ENCODE assay signal across 8 cellular contexts in genomic region chr20:13819885-13820645, GRCh38. TPM values are rescaled to one million over a fixed set of nuclear protein-coding genes. Genes with fewer than 3 reads are reported as not detected.
DNase-seq lines count a peak whose midpoint lies in the region; ATAC-seq and TF ChIP-seq lines count a peak whose summit lies in the region.

No MANE protein-coding gene starts in this region.

- H3K27ac Mint-ChIP-seq in activated CD8-positive, alpha-beta T cell treated with anti-CD3 and anti-CD28 coated beads, Interleukin-2, amount 10 ng/mL, durations not matched to agents 7 days and 5 days, result no peak overlapping the region
- no peak overlapping the region for H3K27ac Mint-ChIP-seq in glutamatergic neuron (ENCODE audit: unreplicated experiment)

- H3K4me3 Mint-ChIP-seq in activated CD8-positive, alpha-beta T cell treated with anti-CD3 and anti-CD28 coated beads, Interleukin-2, amount 10 ng/mL, durations not matched to agents 7 days and 5 days, result no peak overlapping the region
- no peak overlapping the region for H3K4me3 Mint-ChIP-seq in glutamatergic neuron (ENCODE audit: unreplicated experiment)

- peaks cover 28% of the 10 kb centered on the region for H3K36me3 Mint-ChIP-seq in activated CD8-positive, alpha-beta T cell treated with anti-CD3 and anti-CD28 coated beads, Interleukin-2, amount 10 ng/mL, durations not matched to agents 7 days and 5 days (ENCODE audit: low read depth)
- H3K36me3 Mint-ChIP-seq in glutamatergic neuron (ENCODE audit: unreplicated experiment), result no peaks in the 10 kb centered on the region

- no peak overlapping the region for H3K4me3 ChIP-seq in retinal pigment epithelial cell (ENCODE audit: low read length)

- H3K27me3 Mint-ChIP-seq in activated CD8-positive, alpha-beta T cell treated with anti-CD3 and anti-CD28 coated beads, Interleukin-2, amount 10 ng/mL, durations not matched to agents 7 days and 5 days (ENCODE audit: low read depth), result no peaks in the 10 kb centered on the region
- H3K27me3 Mint-ChIP-seq in glutamatergic neuron (ENCODE audit: unreplicated experiment), result peaks cover 2% of the 10 kb centered on the region

- no peaks in the 10 kb centered on the region for H3K4me1 Mint-ChIP-seq in activated CD8-positive, alpha-beta T cell treated with anti-CD3 and anti-CD28 coated beads, Interleukin-2, amount 10 ng/mL, durations not matched to agents 7 days and 5 days (ENCODE audit: low read depth)
- peaks cover 2% of the 10 kb centered on the region for H3K4me1 Mint-ChIP-seq in glutamatergic neuron (ENCODE audit: low read depth, unreplicated experiment)

- CTCF ChIA-PET in activated CD8-positive, alpha-beta T cell treated with anti-CD3 and anti-CD28 coated beads, Interleukin-2, amount 10 ng/mL, durations not matched to agents 7 days and 5 days (lab: Charles Lee), result interaction anchor here (0.7 to 2.9 kb wide), 15 partner anchors 9 to 241 kb away, joined by 3 to 11 read pairs (median 4); partner anchors contain the start of gene NDUFAF5

- peak; percentile 18 for DNase-seq in Daoy (ENCODE audit: low read depth)
- peak; percentile 59 for DNase-seq in NCI-H345 treated with DMSO at 0.1 percent for 48 hours (lab: John Stamatoyannopoulos, UW; ENCODE audit: unreplicated experiment)
- DNase-seq in activated CD8-positive, alpha-beta T cell treated with anti-CD3 and anti-CD28 coated beads, Interleukin-2, amount 10 ng/mL, durations not matched to agents 7 days and 5 days, result peak; percentile 22
- peak; percentile 19 for DNase-seq in glutamatergic neuron
- DNase-seq in retinal pigment epithelial cell (ENCODE audit: low read depth), result peak; percentile 24
- no peak for DNase-seq in effector CD8-positive, alpha-beta T cell (lab: John Stamatoyannopoulos, UW)

- TF ChIP-seq CTCF in glutamatergic neuron (IDR thresholded peaks at IDR 0.05; ENCODE audit: partially characterized antibody, unreplicated experiment) (peak; percentile 88), retinal pigment epithelial cell (conservative IDR thresholded peaks at IDR 0.05; ENCODE audit: low read depth, low read length) (peak; percentile 49)

- H3K9me3 Mint-ChIP-seq in activated CD8-positive, alpha-beta T cell treated with anti-CD3 and anti-CD28 coated beads, Interleukin-2, amount 10 ng/mL, durations not matched to agents 7 days and 5 days (ENCODE audit: insufficient read depth), result no peaks in the 10 kb centered on the region
- H3K9me3 Mint-ChIP-seq in glutamatergic neuron (ENCODE audit: unreplicated experiment), result no peaks in the 10 kb centered on the region

- ATAC-seq in GM19452 (IDR thresholded peaks at IDR 0.05; ENCODE audit: unreplicated experiment) (peak; percentile 80), HG03432 (IDR thresholded peaks at IDR 0.05; ENCODE audit: unreplicated experiment) (peak; percentile 86)
- ATAC-seq in activated CD8-positive, alpha-beta T cell treated with anti-CD3 and anti-CD28 coated beads, Interleukin-2, amount 10 ng/mL, durations not matched to agents 7 days and 5 days, result peak; percentile 58

- POLR2A ChIA-PET in activated CD8-positive, alpha-beta T cell treated with anti-CD3 and anti-CD28 coated beads, Interleukin-2, amount 10 ng/mL, durations not matched to agents 7 days and 5 days (lab: Charles Lee), result no interaction called here

RNA-seq across cellular contexts. Expression of gene NDUFAF5, which starts 35.2 kb away (rescaled TPM):
- total RNA-seq in Daoy (2014; rRNA removed; shearing (Covaris generic)), result 27.4 and 49.6 TPM in 2 replicates
- total RNA-seq in activated CD8-positive, alpha-beta T cell treated with anti-CD3 and anti-CD28 coated beads, Interleukin-2, amount 10 ng/mL, durations not matched to agents 7 days and 5 days, result 10 to 100 TPM; 26.3 to 34.6 TPM
- total RNA-seq in glutamatergic neuron (ENCODE audit: unreplicated experiment), result 51.2 TPM

RNA-seq across cellular contexts. Expression of gene ESF1, which starts 35.3 kb away (rescaled TPM):
- total RNA-seq in Daoy (2014; rRNA removed; shearing (Covaris generic)), result 16.6 and 26.9 TPM in 2 replicates
- 10 to 100 TPM; 13.1 to 13.2 TPM for total RNA-seq in activated CD8-positive, alpha-beta T cell treated with anti-CD3 and anti-CD28 coated beads, Interleukin-2, amount 10 ng/mL, durations not matched to agents 7 days and 5 days
- 16.1 TPM for total RNA-seq in glutamatergic neuron (ENCODE audit: unreplicated experiment)
